8 cellular contexts compared by ENCODE assay signal in the genomic region with DNA sequence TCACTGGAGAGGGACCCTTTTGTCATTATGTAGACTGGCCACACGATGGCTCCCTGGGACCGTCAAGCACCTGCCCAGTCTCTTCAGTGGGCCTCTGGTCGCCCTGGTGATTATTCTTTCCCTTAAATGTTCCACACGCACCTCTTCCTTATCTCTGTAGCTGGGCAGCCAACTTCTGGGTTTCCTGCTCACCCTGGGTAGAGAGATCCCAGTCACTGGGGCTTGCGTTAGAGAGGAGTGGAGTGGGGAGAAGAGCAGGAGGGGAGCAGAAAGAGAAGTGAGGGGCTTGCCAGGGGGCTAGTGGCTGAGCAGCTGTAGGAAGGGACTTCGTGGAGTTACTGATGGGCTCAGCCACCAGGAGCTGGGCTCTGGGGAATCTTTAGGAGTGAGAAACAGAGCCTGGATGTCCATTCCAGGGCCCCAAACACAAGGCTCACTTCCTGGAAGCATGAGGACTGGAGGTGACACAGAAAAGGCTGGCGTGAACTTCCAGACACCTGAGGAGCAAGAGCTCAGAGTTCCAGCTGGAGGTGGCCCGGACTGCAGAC.
DNase-seq lines count a peak whose midpoint lies in the region; ATAC-seq and TF ChIP-seq lines count a peak whose summit lies in the region.

No MANE protein-coding gene starts in this region.

- H3K9me3 Mint-ChIP-seq in MCF 10A (ENCODE audit: unreplicated experiment): peaks cover 6% of the 10 kb centered on the region

- H3K4me3 ChIP-seq in HAP-1 (no peak overlapping the region), kidney epithelial cell (ENCODE audit: low read depth, low read length) (no peak overlapping the region), aorta (ENCODE audit: low read length in 2 of 2) (no peak overlapping the region), ovary (no peak overlapping the region)
- H3K4me3 ChIP-seq in effector memory CD4-positive, alpha-beta T cell (ENCODE audit: insufficient read depth, low read depth, low read length, poor library complexity, severe bottlenecking): no peak overlapping the region

- H3K27me3 ChIP-seq in HAP-1 (ENCODE audit: low read depth) (peaks cover 9% of the 10 kb centered on the region), kidney epithelial cell (ENCODE audit: control insufficient read depth, insufficient read depth, low read length) (peaks cover 14% of the 10 kb centered on the region), aorta (ENCODE audit: control insufficient read depth in 1 of 2, insufficient read depth in 2 of 2, low read length in 1 of 2) (no peaks in the 10 kb centered on the region), ovary (no peaks in the 10 kb centered on the region)
- H3K27me3 ChIP-seq in effector memory CD4-positive, alpha-beta T cell (replicated peaks; ENCODE audit: control insufficient read depth, insufficient read depth, low read length, poor library complexity, severe bottlenecking): no peaks in the 10 kb centered on the region

- WGBS in aorta, 2 donors: 25 to 32% methylated on average over 8 of the region's 8 CpGs
- WGBS in ovary, 3 donors: 26 to 37% (median 29%) methylated on average over 8 of the region's 8 CpGs

- no peak overlapping the region for H3K27ac ChIP-seq in aorta (ENCODE audit: low read depth in 1 of 2, low read length in 2 of 2)
- no peak overlapping the region for H3K27ac ChIP-seq in effector memory CD4-positive, alpha-beta T cell (ENCODE audit: insufficient read depth, low read length, poor library complexity, severe bottlenecking)
- no peak overlapping the region for H3K27ac ChIP-seq in ovary

- CTCF ChIA-PET in MCF 10A (lab: Yijun Ruan, JAX): interaction anchor here (0.6 to 9.9 kb wide), 76 partner anchors 9 to 1853 kb away, joined by 3 to 153 read pairs (median 4); no protein-coding TSS in a partner anchor

- TF ChIP-seq EP300 in ovary (IDR thresholded peaks at IDR 0.05): no peak

- H3K9me3 ChIP-seq in HAP-1 (no peaks in the 10 kb centered on the region), aorta (ENCODE audit: control insufficient read depth, low read length) (no peaks in the 10 kb centered on the region), ovary (no peaks in the 10 kb centered on the region)
- no peaks in the 10 kb centered on the region for H3K9me3 ChIP-seq in effector memory CD4-positive, alpha-beta T cell (ENCODE audit: control insufficient read depth, low read length)

- TF ChIP-seq POLR2A in ovary (IDR thresholded peaks at IDR 0.05): no peak

- H3K27ac Mint-ChIP-seq in MCF 10A (ENCODE audit: low read depth, unreplicated experiment): no peak overlapping the region

- peak; percentile 55 for ATAC-seq in aorta (ENCODE audit: low FRiP score)

- H3K27me3 Mint-ChIP-seq in MCF 10A (ENCODE audit: insufficient read depth, unreplicated experiment): peaks cover 36% of the 10 kb centered on the region

- POLR2A ChIA-PET in MCF 10A (lab: Yijun Ruan, JAX): interaction anchor here (0.6 kb wide), 1 partner anchor 18 kb away, joined by 3 read pairs; no protein-coding TSS in a partner anchor

- in situ Hi-C loops in HAP-1 (cut with MboI; ENCODE audit: low sequenced_read_pairs): loop anchor here (25.0 kb wide), 1 partner anchor 1575 kb away; the partner anchor contains the start of gene MAFB

- intact Hi-C loops in MCF 10A (cut with micrococcal nuclease) (loop anchor here (1.0 to 10.0 kb wide), 6 partner anchors 152 to 1851 kb away; partner anchors contain the start of gene MAFB), aorta (cut with DNase I) (no loop called here), ovary (cut with DNase I) (no loop called here)

- peaks cover 5% of the 10 kb centered on the region for H3K4me1 Mint-ChIP-seq in MCF 10A (ENCODE audit: insufficient read depth, unreplicated experiment)

- H3K36me3 ChIP-seq in HAP-1 (replicated peaks) (no peaks in the 10 kb centered on the region), kidney epithelial cell (ENCODE audit: control insufficient read depth, insufficient read depth, low read length) (no peaks in the 10 kb centered on the region), aorta (ENCODE audit: control insufficient read depth in 1 of 2, insufficient read depth in 2 of 2, low read length in 1 of 2) (no peaks in the 10 kb centered on the region), ovary (no peaks in the 10 kb centered on the region)
- H3K36me3 ChIP-seq in effector memory CD4-positive, alpha-beta T cell (ENCODE audit: control insufficient read depth, insufficient read depth, low read length): no peaks in the 10 kb centered on the region

- BruUV-seq in MCF 10A (replicated peaks; lab: Mats Ljungman, UMichigan): no TSS peak

- TF ChIP-seq CTCF in MCF 10A (IDR thresholded peaks at IDR 0.05; ENCODE audit: unreplicated experiment) (peak; percentile 88), kidney epithelial cell (IDR thresholded peaks at IDR 0.05; ENCODE audit: insufficient read depth, low read length, poor library complexity, severe bottlenecking) (peak; percentile 61), ovary (IDR thresholded peaks at IDR 0.05) (no peak)

- no peaks in the 10 kb centered on the region for H3K36me3 Mint-ChIP-seq in MCF 10A (ENCODE audit: insufficient read depth, unreplicated experiment)

- DNase-seq in DMS153 treated with DMSO at 0.1 percent for 48 hours (lab: John Stamatoyannopoulos, UW; ENCODE audit: unreplicated experiment): peak; percentile 76
- peak; percentile 45 to 57 for DNase-seq in HAP-1 (ENCODE audit: low spot score in 2 of 2)
- DNase-seq in NCI-H460 (ENCODE audit: extremely low read depth, low read depth): peak; percentile 52
- peak; percentile 50 for DNase-seq in MCF 10A (ENCODE audit: unreplicated experiment)
- no peak for DNase-seq in kidney epithelial cell (ENCODE audit: low read depth)
- no peak for DNase-seq in aorta
- no peak for DNase-seq in effector memory CD4-positive, alpha-beta T cell
- no peak for DNase-seq in ovary

- H3K4me3 Mint-ChIP-seq in MCF 10A (ENCODE audit: unreplicated experiment): no peak overlapping the region

- H3K4me1 ChIP-seq in HAP-1 (no peaks in the 10 kb centered on the region), aorta (ENCODE audit: control insufficient read depth in 1 of 2, insufficient read depth in 2 of 2, low read length in 2 of 2) (no peaks in the 10 kb centered on the region), ovary (ENCODE audit: insufficient read depth) (no peaks in the 10 kb centered on the region)
- H3K4me1 ChIP-seq in effector memory CD4-positive, alpha-beta T cell (ENCODE audit: control insufficient read depth, insufficient read depth, low read length, poor library complexity, severe bottlenecking): no peaks in the 10 kb centered on the region

Comparison
In these comparisons a context has a peak if more than half of its experiments do, and no peak if none do; other contexts are left out.
1. DNase-seq: peak in DMS153 treated with DMSO at 0.1 percent for 48 hours (single experiment), HAP-1 (2 of 2), NCI-H460 (single experiment) and MCF 10A (single experiment); none in kidney epithelial cell (single experiment), aorta (0 of 2), effector memory CD4-positive, alpha-beta T cell (0 of 3) and ovary (0 of 5).
2. CTCF ChIP-seq: peak in MCF 10A (single experiment) and kidney epithelial cell (single experiment); none in ovary (0 of 3).